In the genomic region with DNA sequence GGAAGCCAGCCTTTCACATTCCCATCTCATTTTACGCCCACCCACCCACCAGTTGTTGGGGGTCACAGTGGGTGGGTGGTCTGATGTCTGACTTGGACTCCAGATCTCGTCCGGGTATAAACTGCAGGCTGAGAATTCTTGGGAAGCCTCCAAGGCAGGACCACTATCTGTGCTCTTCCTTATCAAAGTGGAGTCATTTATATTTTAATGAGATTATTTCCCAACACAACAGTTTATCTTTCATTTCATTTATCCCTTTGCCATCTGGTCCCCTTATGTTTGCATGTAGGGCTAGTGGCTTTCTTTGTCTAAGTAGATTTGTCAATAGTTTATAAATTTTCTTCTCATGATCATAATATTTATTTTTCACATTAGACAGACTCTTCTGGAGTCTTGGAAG, we compare ENCODE assay signal across 18 cellular contexts. TPM values are rescaled to one million over a fixed set of nuclear protein-coding genes. Genes with fewer than 3 reads are reported as not detected.
DNase-seq lines count a peak whose midpoint lies in the region; ATAC-seq, FAIRE-seq and TF ChIP-seq lines count a peak whose summit lies in the region.
"Had no signal": no experiment of that assay in that cellular context is flagged by ENCODE, and none has a peak within 500 bp of the region (broad histone marks: within the 10 kb centered on the region; RNA-seq: fewer than 3 reads in every experiment).

No MANE protein-coding gene starts in this region.

- DNase-seq in BE2C (peak; percentile 29), D721Med (ENCODE audit: insufficient read length, low spot score) (no peak), left kidney (ENCODE audit: low read depth, low spot score) (peak; percentile 47), right atrium auricular region (ENCODE audit: low spot score) (no peak), left ventricle myocardium inferior (no peak)
- DNase-seq: 8988T; AML-193; CD4-positive, alpha-beta memory T cell; H9; Karpas-422 had no signal

- H3K27ac ChIP-seq in right atrium auricular region, result no peak overlapping the region
- no peak overlapping the region for H3K27ac ChIP-seq in left ventricle myocardium inferior (replicated peaks)
- H3K27ac ChIP-seq: C4-2B, HL-60 had no signal

- intact Hi-C loops in left ventricle myocardium inferior (cut with micrococcal nuclease), result no loop called here

- peak overlapping the region; percentile 25; the same call in 1 of the 2 replicates for H3K4me3 ChIP-seq in BE2C (ENCODE audit: low read depth, low read length)
- H3K4me3 ChIP-seq in right atrium auricular region, result no peak overlapping the region
- no peak overlapping the region for H3K4me3 ChIP-seq in left ventricle myocardium inferior
- H3K4me3 ChIP-seq: GM12878, GM23338, K562 had no signal

- peaks cover 24% of the 10 kb centered on the region for H3K4me1 ChIP-seq in BE2C
- H3K4me1 ChIP-seq in right atrium auricular region, result peaks cover 0 to 8% of the 10 kb centered on the region in 2 donors
- H3K4me1 ChIP-seq in left ventricle myocardium inferior, result peaks cover 21% of the 10 kb centered on the region

- H3K27me3 ChIP-seq in BE2C (peaks cover 5% of the 10 kb centered on the region), right atrium auricular region (no peaks in the 10 kb centered on the region), left ventricle myocardium inferior (ENCODE audit: low read depth) (peaks cover 12% of the 10 kb centered on the region)

- TF ChIP-seq CTCF in BE2C (IDR thresholded peaks at IDR 0.05; ENCODE audit: low read depth, low read length) (no peak), D721Med (IDR thresholded peaks at IDR 0.05; ENCODE audit: insufficient read depth, missing control alignments) (no peak), right atrium auricular region (IDR thresholded peaks at IDR 0.05) (no peak), left ventricle myocardium inferior (IDR thresholded peaks at IDR 0.05; ENCODE audit: borderline replicate concordance) (no peak)

- H3K36me3 ChIP-seq in BE2C (no peaks in the 10 kb centered on the region), right atrium auricular region (no peaks in the 10 kb centered on the region), left ventricle myocardium inferior (no peaks in the 10 kb centered on the region)

- peak; percentile 76 for FAIRE-seq in D721Med (lab: Jason Lieb, UNC)
- FAIRE-seq: GM12878, GM18507, K562 had no signal

- ATAC-seq in SK-N-SH treated with all-trans-retinoic acid at 6 μM for 48 hours, result no peak
- no peak for ATAC-seq in HG03354 (IDR thresholded peaks at IDR 0.05; ENCODE audit: poor library complexity, severe bottlenecking, unreplicated experiment)
- ATAC-seq: GM12878, GM23338, K562 had no signal

- no peaks in the 10 kb centered on the region for H3K9me3 ChIP-seq in BE2C
- H3K9me3 ChIP-seq in right atrium auricular region, result no peaks in the 10 kb centered on the region
- no peaks in the 10 kb centered on the region for H3K9me3 ChIP-seq in left ventricle myocardium inferior (replicated peaks)

TF ChIP-seq in SK-N-SH treated with all-trans-retinoic acid at 6 μM for 48 hours, 23 proteins besides CTCF, POLR2A, EP300 and RAD21 (continues in another document):
- TF ChIP-seq BACH2 (CRISPR knock-in tag; IDR thresholded peaks at IDR 0.05; ENCODE audit: borderline replicate concordance) (no peak), RARB (CRISPR knock-in tag; IDR thresholded peaks at IDR 0.05) (no peak), ZNF70 (CRISPR knock-in tag; IDR thresholded peaks at IDR 0.05) (no peak), ARNTL (CRISPR knock-in tag; IDR thresholded peaks at IDR 0.05; ENCODE audit: borderline replicate concordance, low read depth) (no peak), TOX (CRISPR knock-in tag; IDR thresholded peaks at IDR 0.05; ENCODE audit: borderline replicate concordance) (no peak), GLIS3 (CRISPR knock-in tag; IDR thresholded peaks at IDR 0.05) (no peak), CSDC2 (CRISPR knock-in tag; IDR thresholded peaks at IDR 0.05) (no peak), SNAI2 (CRISPR knock-in tag; IDR thresholded peaks at IDR 0.05) (no peak), ZFP3 (CRISPR knock-in tag; IDR thresholded peaks at IDR 0.05) (no peak), ISL1 (CRISPR knock-in tag; IDR thresholded peaks at IDR 0.05) (peak; percentile 58), ZFP30 (CRISPR knock-in tag; IDR thresholded peaks at IDR 0.05) (no peak), ZNF8 (CRISPR knock-in tag; IDR thresholded peaks at IDR 0.05) (0 out of 2 replicates have a peak, but pooled peaks have one; percentile 8), TCF4 (CRISPR knock-in tag; IDR thresholded peaks at IDR 0.05; ENCODE audit: borderline replicate concordance) (peak; percentile 99), PPARA (CRISPR knock-in tag; IDR thresholded peaks at IDR 0.05; ENCODE audit: borderline replicate concordance) (no peak), ZNF565 (CRISPR knock-in tag; conservative IDR thresholded peaks at IDR 0.05; ENCODE audit: low read depth) (no peak), ZC3H10 (CRISPR knock-in tag; IDR thresholded peaks at IDR 0.05) (no peak), ESRRG (CRISPR knock-in tag; IDR thresholded peaks at IDR 0.05) (no peak)
- TF ChIP-seq, protein P1, sequence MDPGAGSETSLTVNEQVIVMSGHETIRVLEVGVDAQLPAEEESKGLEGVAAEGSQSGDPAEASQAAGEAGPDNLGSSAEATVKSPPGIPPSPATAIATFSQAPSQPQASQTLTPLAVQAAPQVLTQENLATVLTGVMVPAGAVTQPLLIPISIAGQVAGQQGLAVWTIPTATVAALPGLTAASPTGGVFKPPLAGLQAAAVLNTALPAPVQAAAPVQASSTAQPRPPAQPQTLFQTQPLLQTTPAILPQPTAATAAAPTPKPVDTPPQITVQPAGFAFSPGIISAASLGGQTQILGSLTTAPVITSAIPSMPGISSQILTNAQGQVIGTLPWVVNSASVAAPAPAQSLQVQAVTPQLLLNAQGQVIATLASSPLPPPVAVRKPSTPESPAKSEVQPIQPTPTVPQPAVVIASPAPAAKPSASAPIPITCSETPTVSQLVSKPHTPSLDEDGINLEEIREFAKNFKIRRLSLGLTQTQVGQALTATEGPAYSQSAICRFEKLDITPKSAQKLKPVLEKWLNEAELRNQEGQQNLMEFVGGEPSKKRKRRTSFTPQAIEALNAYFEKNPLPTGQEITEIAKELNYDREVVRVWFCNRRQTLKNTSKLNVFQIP (CRISPR knock-in tag; IDR thresholded peaks at IDR 0.05; ENCODE audit: borderline replicate concordance, low read depth), result no peak
- TF ChIP-seq, protein P2, sequence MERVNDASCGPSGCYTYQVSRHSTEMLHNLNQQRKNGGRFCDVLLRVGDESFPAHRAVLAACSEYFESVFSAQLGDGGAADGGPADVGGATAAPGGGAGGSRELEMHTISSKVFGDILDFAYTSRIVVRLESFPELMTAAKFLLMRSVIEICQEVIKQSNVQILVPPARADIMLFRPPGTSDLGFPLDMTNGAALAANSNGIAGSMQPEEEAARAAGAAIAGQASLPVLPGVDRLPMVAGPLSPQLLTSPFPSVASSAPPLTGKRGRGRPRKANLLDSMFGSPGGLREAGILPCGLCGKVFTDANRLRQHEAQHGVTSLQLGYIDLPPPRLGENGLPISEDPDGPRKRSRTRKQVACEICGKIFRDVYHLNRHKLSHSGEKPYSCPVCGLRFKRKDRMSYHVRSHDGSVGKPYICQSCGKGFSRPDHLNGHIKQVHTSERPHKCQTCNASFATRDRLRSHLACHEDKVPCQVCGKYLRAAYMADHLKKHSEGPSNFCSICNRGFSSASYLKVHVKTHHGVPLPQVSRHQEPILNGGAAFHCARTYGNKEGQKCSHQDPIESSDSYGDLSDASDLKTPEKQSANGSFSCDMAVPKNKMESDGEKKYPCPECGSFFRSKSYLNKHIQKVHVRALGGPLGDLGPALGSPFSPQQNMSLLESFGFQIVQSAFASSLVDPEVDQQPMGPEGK (CRISPR knock-in tag; IDR thresholded peaks at IDR 0.05; ENCODE audit: borderline replicate concordance), result no peak
- TF ChIP-seq, protein P3, sequence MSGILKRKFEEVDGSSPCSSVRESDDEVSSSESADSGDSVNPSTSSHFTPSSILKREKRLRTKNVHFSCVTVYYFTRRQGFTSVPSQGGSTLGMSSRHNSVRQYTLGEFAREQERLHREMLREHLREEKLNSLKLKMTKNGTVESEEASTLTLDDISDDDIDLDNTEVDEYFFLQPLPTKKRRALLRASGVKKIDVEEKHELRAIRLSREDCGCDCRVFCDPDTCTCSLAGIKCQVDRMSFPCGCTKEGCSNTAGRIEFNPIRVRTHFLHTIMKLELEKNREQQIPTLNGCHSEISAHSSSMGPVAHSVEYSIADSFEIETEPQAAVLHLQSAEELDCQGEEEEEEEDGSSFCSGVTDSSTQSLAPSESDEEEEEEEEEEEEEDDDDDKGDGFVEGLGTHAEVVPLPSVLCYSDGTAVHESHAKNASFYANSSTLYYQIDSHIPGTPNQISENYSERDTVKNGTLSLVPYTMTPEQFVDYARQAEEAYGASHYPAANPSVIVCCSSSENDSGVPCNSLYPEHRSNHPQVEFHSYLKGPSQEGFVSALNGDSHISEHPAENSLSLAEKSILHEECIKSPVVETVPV (CRISPR knock-in tag; IDR thresholded peaks at IDR 0.05), result no peak
- TF ChIP-seq, protein P4, sequence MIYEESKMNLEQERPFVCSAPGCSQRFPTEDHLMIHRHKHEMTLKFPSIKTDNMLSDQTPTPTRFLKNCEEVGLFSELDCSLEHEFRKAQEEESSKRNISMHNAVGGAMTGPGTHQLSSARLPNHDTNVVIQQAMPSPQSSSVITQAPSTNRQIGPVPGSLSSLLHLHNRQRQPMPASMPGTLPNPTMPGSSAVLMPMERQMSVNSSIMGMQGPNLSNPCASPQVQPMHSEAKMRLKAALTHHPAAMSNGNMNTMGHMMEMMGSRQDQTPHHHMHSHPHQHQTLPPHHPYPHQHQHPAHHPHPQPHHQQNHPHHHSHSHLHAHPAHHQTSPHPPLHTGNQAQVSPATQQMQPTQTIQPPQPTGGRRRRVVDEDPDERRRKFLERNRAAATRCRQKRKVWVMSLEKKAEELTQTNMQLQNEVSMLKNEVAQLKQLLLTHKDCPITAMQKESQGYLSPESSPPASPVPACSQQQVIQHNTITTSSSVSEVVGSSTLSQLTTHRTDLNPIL (CRISPR knock-in tag; IDR thresholded peaks at IDR 0.05; ENCODE audit: low read depth), result no peak

RNA-seq across cellular contexts. Expression of a gene that starts 3.5 kb away (rescaled TPM):
- 13.1 TPM for polyA plus RNA-seq in BE2C (2012; ENCODE audit: insufficient read depth, insufficient read length, low read depth)
- total RNA-seq in right atrium auricular region (1 to 10 TPM; 8.0 to 8.6 TPM), left ventricle myocardium inferior (5.7 TPM)
- total RNA-seq: CD4-positive, alpha-beta memory T cell; GM12878; K562 had no signal
- polyA plus RNA-seq: CD4-positive, alpha-beta memory T cell; GM12878; K562 had no signal

Comparison
In these comparisons a context has a peak if more than half of its experiments do, and no peak if none do; other contexts are left out.
1. DNase-seq: peak in BE2C (single experiment) and left kidney (single experiment); none in D721Med (single experiment), right atrium auricular region (single experiment) and left ventricle myocardium inferior (single experiment).